Comparison of ENCODE assay signal across 6 cellular contexts in the genomic region with DNA sequence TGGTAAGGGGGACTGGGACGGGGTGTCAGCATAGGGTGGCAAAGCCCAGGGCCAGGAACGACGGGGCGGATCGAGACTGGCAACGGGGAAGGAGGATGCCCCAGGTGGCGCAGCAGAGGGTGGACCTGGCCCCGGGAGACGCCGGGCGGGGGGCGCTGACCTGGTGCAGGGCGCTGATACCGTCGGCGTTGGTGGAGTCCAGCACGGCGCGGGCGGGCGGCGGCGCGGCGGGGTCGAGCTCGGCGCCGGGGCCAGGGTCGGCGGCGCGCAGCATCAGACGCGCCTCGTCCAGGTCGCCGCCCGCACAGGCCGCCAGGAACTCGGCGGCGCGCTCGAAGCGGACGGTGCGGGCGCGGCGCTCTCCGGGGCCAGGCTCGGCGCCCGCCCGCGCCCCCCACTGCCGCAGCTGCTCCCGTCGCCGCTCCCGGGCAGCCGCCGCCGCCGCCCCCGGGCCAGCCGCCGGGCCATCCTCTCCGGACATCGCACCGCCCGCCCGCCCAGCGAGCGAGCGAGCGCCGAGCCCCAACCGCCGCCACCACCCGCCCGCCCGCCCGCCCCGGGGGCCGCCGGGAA. TPM values are rescaled to one million over a fixed set of nuclear protein-coding genes. Genes with fewer than 3 reads are reported as not detected.
DNase-seq lines count a peak whose midpoint lies in the region; ATAC-seq and TF ChIP-seq lines count a peak whose summit lies in the region.

No MANE protein-coding gene starts in this region.

- no peak for TF ChIP-seq POLR2A in sigmoid colon (IDR thresholded peaks at IDR 0.05)

- peak overlapping the region; percentile 51 for H3K4me3 ChIP-seq in ectodermal cell (ENCODE audit: insufficient read depth, low read depth, low read length)
- peak overlapping the region; percentile 76 to 96 (median 86) for H3K4me3 ChIP-seq in sigmoid colon

- no peaks in the 10 kb centered on the region for H3K27me3 ChIP-seq in ectodermal cell (ENCODE audit: control insufficient read depth, insufficient read depth, low read length, poor library complexity, severe bottlenecking)
- H3K27me3 ChIP-seq in sigmoid colon, result no peaks in the 10 kb centered on the region

- WGBS in ectodermal cell, 2 experiments, result 0% methylated on average over 88 of the region's 88 CpGs
- 0 to 1% methylated on average over 88 of the region's 88 CpGs for whole genome bisulfite sequencing in sigmoid colon, 2 donors

- peaks cover 29% of the 10 kb centered on the region for H3K4me1 ChIP-seq in ectodermal cell (ENCODE audit: control insufficient read depth, insufficient read depth, low read length)
- H3K4me1 ChIP-seq in sigmoid colon, result peaks cover 0 to 54% (median 46%) of the 10 kb centered on the region in 4 donors

- ATAC-seq in GM18867 (IDR thresholded peaks at IDR 0.05; ENCODE audit: unreplicated experiment), result peak; percentile 3
- ATAC-seq in HG03439 (IDR thresholded peaks at IDR 0.05; ENCODE audit: unreplicated experiment), result peak; percentile 16

- DNase-seq in sigmoid colon (no peak), NCI-H345 (lab: John Stamatoyannopoulos, UW) (no peak), NCI-H226 (no peak)

- H3K9me3 ChIP-seq in ectodermal cell (ENCODE audit: control insufficient read depth, low read length), result no peaks in the 10 kb centered on the region
- H3K9me3 ChIP-seq in sigmoid colon, result no peaks in the 10 kb centered on the region

- H3K36me3 ChIP-seq in ectodermal cell (ENCODE audit: control insufficient read depth, insufficient read depth, low read length) (no peaks in the 10 kb centered on the region), sigmoid colon (peaks cover 0 to 6% (median 2%) of the 10 kb centered on the region in 4 donors)

- H3K27ac ChIP-seq in ectodermal cell (ENCODE audit: insufficient read depth, low read depth, low read length, poor library complexity, severe bottlenecking) (no peak overlapping the region), sigmoid colon (peak overlapping the region; percentile 95 to 99 (median 98))

- no peak for TF ChIP-seq EP300 in sigmoid colon (IDR thresholded peaks at IDR 0.05)

- no peak for TF ChIP-seq CTCF in sigmoid colon (IDR thresholded peaks at IDR 0.05)

- intact Hi-C loops in sigmoid colon (cut with DNase I), result loop anchor here (5.0 to 10.0 kb wide), 4 partner anchors 538 to 1250 kb away; a partner anchor contains a TSS

RNA-seq across cellular contexts. Expression of a gene that starts 0.3 kb away (rescaled TPM):
- polyA plus RNA-seq in ectodermal cell (2013, experiment 1 of 4), result 86.4 TPM
- 76.8 TPM for polyA plus RNA-seq in ectodermal cell (2013, experiment 2 of 4)
- polyA plus RNA-seq in ectodermal cell (2013, experiment 3 of 4), result 59.7 TPM
- 61.4 TPM for polyA plus RNA-seq in ectodermal cell (2013, experiment 4 of 4)
- 100 to 1,000 TPM; 125 to 222 (median 168) TPM for total RNA-seq in sigmoid colon
- 100 to 1,000 TPM in 1 of 3 donors, 10 to 100 TPM in 2; 53.6 to 139 (median 58.9) TPM for polyA plus RNA-seq in sigmoid colon

RNA-seq across cellular contexts. Expression of a gene that starts 31.9 kb away (rescaled TPM):
- polyA plus RNA-seq in ectodermal cell (2013, experiment 1 of 4), result 187 TPM
- 206 TPM for polyA plus RNA-seq in ectodermal cell (2013, experiment 2 of 4)
- polyA plus RNA-seq in ectodermal cell (2013, experiment 3 of 4), result 145 TPM
- 178 TPM for polyA plus RNA-seq in ectodermal cell (2013, experiment 4 of 4)
- total RNA-seq in sigmoid colon, result 1 to 10 TPM in 1 of 4 donors, not detected in 3; 2.2 TPM
- polyA plus RNA-seq in sigmoid colon, result 10 to 100 TPM in 1 of 3 donors, 1 to 10 TPM in 2; 1.4 to 17.4 (median 2.3) TPM

RNA-seq across cellular contexts. Expression of a gene that starts 40.4 kb away (rescaled TPM):
- 15.6 TPM for polyA plus RNA-seq in ectodermal cell (2013, experiment 1 of 4)
- 19.8 TPM for polyA plus RNA-seq in ectodermal cell (2013, experiment 2 of 4)
- polyA plus RNA-seq in ectodermal cell (2013, experiment 3 of 4), result 20.2 TPM
- 27.5 TPM for polyA plus RNA-seq in ectodermal cell (2013, experiment 4 of 4)
- total RNA-seq in sigmoid colon, result not detected
- 10 to 100 TPM in 1 of 3 donors, 1 to 10 TPM in 2; 3.6 to 45.5 (median 3.6) TPM for polyA plus RNA-seq in sigmoid colon

RNA-seq across cellular contexts. Expression of a gene that starts 41.5 kb away (rescaled TPM):
- 8.1 TPM for polyA plus RNA-seq in ectodermal cell (2013, experiment 1 of 4)
- polyA plus RNA-seq in ectodermal cell (2013, experiment 2 of 4), result 14.5 TPM
- polyA plus RNA-seq in ectodermal cell (2013, experiment 3 of 4), result 12.1 TPM
- 8.8 TPM for polyA plus RNA-seq in ectodermal cell (2013, experiment 4 of 4)
- total RNA-seq in sigmoid colon, result under 1 TPM in 1 of 4 donors, not detected in 3; 0.28 TPM
- 10 to 100 TPM; 36.3 to 77.8 (median 37.8) TPM for polyA plus RNA-seq in sigmoid colon

RNA-seq across cellular contexts. Expression of a gene that starts 49.3 kb away (rescaled TPM):
- polyA plus RNA-seq in ectodermal cell (2013, experiment 1 of 4), result 11.4 TPM
- 10.9 TPM for polyA plus RNA-seq in ectodermal cell (2013, experiment 2 of 4)
- polyA plus RNA-seq in ectodermal cell (2013, experiment 3 of 4), result 10.8 TPM
- 11.1 TPM for polyA plus RNA-seq in ectodermal cell (2013, experiment 4 of 4)
- total RNA-seq in sigmoid colon, result not detected
- polyA plus RNA-seq in sigmoid colon, result 1 to 10 TPM in 1 of 3 donors, not detected in 2; 1.1 TPM
